Comparison of ENCODE assay signal across 8 cellular contexts in genomic region chr11:121494355-121495099, GRCh38. TPM values are rescaled to one million over a fixed set of nuclear protein-coding genes. Genes with fewer than 3 reads are reported as not detected.
DNase-seq lines count a peak whose midpoint lies in the region; ATAC-seq and TF ChIP-seq lines count a peak whose summit lies in the region.

No MANE protein-coding gene starts in this region.

- H3K9me3 ChIP-seq in BLaER1, result peaks cover 27% of the 10 kb centered on the region
- no peaks in the 10 kb centered on the region for H3K9me3 ChIP-seq in SK-N-SH
- no peaks in the 10 kb centered on the region for H3K9me3 ChIP-seq in heart right ventricle

- ATAC-seq in GM21360 (IDR thresholded peaks at IDR 0.05; ENCODE audit: unreplicated experiment), result peak; percentile 58
- ATAC-seq in stimulated activated effector memory CD8-positive, alpha-beta T cell treated with anti-CD3 and anti-CD28 coated beads, Interleukin-12 subunit alpha, Interleukin-12 subunit beta, amount 100 ng/mL, for 72 hours, result peak; percentile 60
- ATAC-seq in heart right ventricle, result no peak

- no peak for TF ChIP-seq POLR2A in erythroblast (IDR thresholded peaks at IDR 0.05; ENCODE audit: low read length)

- CTCF ChIA-PET in activated naive CD4-positive, alpha-beta T cell treated with anti-CD3 and anti-CD28 coated beads, Interleukin-2, amount 10 ng/mL, durations not matched to agents 7 days and 5 days (lab: Charles Lee), result interaction anchor here (1.0 to 1.9 kb wide), 3 partner anchors 33 to 96 kb away, joined by 3 to 5 read pairs (median 5); no protein-coding TSS in a partner anchor
- CTCF ChIA-PET in SK-N-SH (lab: Yijun Ruan, JAX), result interaction anchor here (1.2 kb wide), 1 partner anchor 42 kb away, joined by 3 read pairs; the partner anchor contains the start of gene SORL1

- H2AFZ ChIP-seq in SK-N-SH (ENCODE audit: low read depth), result no peak overlapping the region

- H3K27ac Mint-ChIP-seq in activated naive CD4-positive, alpha-beta T cell treated with anti-CD3 and anti-CD28 coated beads, Interleukin-2, amount 10 ng/mL, durations not matched to agents 7 days and 5 days, result peak overlapping the region; percentile 75
- H3K27ac Mint-ChIP-seq in stimulated activated effector memory CD8-positive, alpha-beta T cell treated with anti-CD3 and anti-CD28 coated beads, Interleukin-12 subunit alpha, Interleukin-12 subunit beta, amount 100 ng/mL, for 72 hours, result peak overlapping the region; percentile 63

- H3K27me3 ChIP-seq in BLaER1, result no peaks in the 10 kb centered on the region
- no peaks in the 10 kb centered on the region for H3K27me3 ChIP-seq in SK-N-SH (ENCODE audit: insufficient read depth)
- H3K27me3 ChIP-seq in heart right ventricle, result no peaks in the 10 kb centered on the region

- H3K27ac ChIP-seq in BLaER1 (peak overlapping the region; percentile 57), SK-N-SH (ENCODE audit: low read depth in 2 of 2, low read length in 1 of 2) (no peak overlapping the region), heart right ventricle (no peak overlapping the region)

- no peaks in the 10 kb centered on the region for H3K9me2 ChIP-seq in SK-N-SH

- H3K9ac ChIP-seq in BLaER1 (no peak overlapping the region; the same call in 1 of the 2 replicates), SK-N-SH (no peak overlapping the region)

- DNase-seq in KBM-7 (peak; percentile 70), SK-N-SH (no peak), erythroblast (lab: John Stamatoyannopoulos, UW) (no peak), heart right ventricle (no peak)
- DNase-seq in activated naive CD4-positive, alpha-beta T cell treated with anti-CD3 and anti-CD28 coated beads, Interleukin-2, amount 10 ng/mL, durations not matched to agents 7 days and 5 days, result peak; percentile 30
- no peak for DNase-seq in stimulated activated effector memory CD8-positive, alpha-beta T cell treated with anti-CD3 and anti-CD28 coated beads, Interleukin-12 subunit alpha, Interleukin-12 subunit beta, amount 100 ng/mL, for 72 hours (ENCODE audit: low spot score in 2 of 2)

- no peaks in the 10 kb centered on the region for H3F3A ChIP-seq in SK-N-SH (replicated peaks; ENCODE audit: insufficient read depth)

- intact Hi-C loops in heart right ventricle (cut with DNase I), result no loop called here

- peak overlapping the region; percentile 86 for H3K4me2 ChIP-seq in BLaER1
- H3K4me2 ChIP-seq in SK-N-SH, result no peak overlapping the region

- H3K4me1 ChIP-seq in BLaER1, result peaks cover 32% of the 10 kb centered on the region
- no peaks in the 10 kb centered on the region for H3K4me1 ChIP-seq in SK-N-SH (ENCODE audit: control insufficient read depth in 1 of 2, insufficient read depth in 2 of 2, low read depth in 1 of 2, low read length in 1 of 2)
- H3K4me1 ChIP-seq in heart right ventricle, result peaks cover 0 to 11% (median 0%) of the 10 kb centered on the region in 9 donors

- no peaks in the 10 kb centered on the region for H3K9me3 Mint-ChIP-seq in activated naive CD4-positive, alpha-beta T cell treated with anti-CD3 and anti-CD28 coated beads, Interleukin-2, amount 10 ng/mL, durations not matched to agents 7 days and 5 days
- H3K9me3 Mint-ChIP-seq in stimulated activated effector memory CD8-positive, alpha-beta T cell treated with anti-CD3 and anti-CD28 coated beads, Interleukin-12 subunit alpha, Interleukin-12 subunit beta, amount 100 ng/mL, for 72 hours, result no peaks in the 10 kb centered on the region

- no peak for TF ChIP-seq CTCF in SK-N-SH (IDR thresholded peaks at IDR 0.05)
- TF ChIP-seq CTCF in heart right ventricle (IDR thresholded peaks at IDR 0.05), result no peak

- in situ Hi-C loops in KBM-7 (cut with MboI; ENCODE audit: low pct_unique_long_range_greater_than_20kb, low sequenced_read_pairs), result no loop called here

- TF ChIP-seq RAD21 in SK-N-SH (IDR thresholded peaks at IDR 0.05; ENCODE audit: low read length), result no peak

- whole genome bisulfite sequencing in SK-N-SH (ENCODE audit: low lambda C conversion rate), result 84% methylated on average over 7 of the region's 7 CpGs
- WGBS in heart right ventricle, 2 donors, result 58 to 72% methylated on average over 7 of the region's 7 CpGs

- H3K4me3 ChIP-seq in BLaER1 (no peak overlapping the region), SK-N-SH (ENCODE audit: low read depth in 2 of 2, low read length in 1 of 2) (no peak overlapping the region), heart right ventricle (no peak overlapping the region)

- POLR2A ChIA-PET in SK-N-SH (lab: Yijun Ruan, JAX), result no interaction called here

- H3K4me1 Mint-ChIP-seq in activated naive CD4-positive, alpha-beta T cell treated with anti-CD3 and anti-CD28 coated beads, Interleukin-2, amount 10 ng/mL, durations not matched to agents 7 days and 5 days, result peaks cover 34% of the 10 kb centered on the region
- H3K4me1 Mint-ChIP-seq in stimulated activated effector memory CD8-positive, alpha-beta T cell treated with anti-CD3 and anti-CD28 coated beads, Interleukin-12 subunit alpha, Interleukin-12 subunit beta, amount 100 ng/mL, for 72 hours, result peaks cover 40% of the 10 kb centered on the region

- H3K79me2 ChIP-seq in SK-N-SH (ENCODE audit: insufficient read depth), result no peaks in the 10 kb centered on the region

- TF ChIP-seq EP300 in SK-N-SH (IDR thresholded peaks at IDR 0.05; ENCODE audit: borderline replicate concordance in 1 of 2, low read depth in 1 of 2, low read length in 1 of 2), result no peak

- H3K36me3 Mint-ChIP-seq in activated naive CD4-positive, alpha-beta T cell treated with anti-CD3 and anti-CD28 coated beads, Interleukin-2, amount 10 ng/mL, durations not matched to agents 7 days and 5 days, result peaks cover 79% of the 10 kb centered on the region
- peaks cover 49% of the 10 kb centered on the region for H3K36me3 Mint-ChIP-seq in stimulated activated effector memory CD8-positive, alpha-beta T cell treated with anti-CD3 and anti-CD28 coated beads, Interleukin-12 subunit alpha, Interleukin-12 subunit beta, amount 100 ng/mL, for 72 hours

- no peaks in the 10 kb centered on the region for H3K27me3 Mint-ChIP-seq in activated naive CD4-positive, alpha-beta T cell treated with anti-CD3 and anti-CD28 coated beads, Interleukin-2, amount 10 ng/mL, durations not matched to agents 7 days and 5 days

- H4K20me1 ChIP-seq in BLaER1, result no peaks in the 10 kb centered on the region
- H4K20me1 ChIP-seq in SK-N-SH (ENCODE audit: insufficient read depth), result no peaks in the 10 kb centered on the region

- peaks cover 61% of the 10 kb centered on the region for H3K36me3 ChIP-seq in BLaER1
- H3K36me3 ChIP-seq in SK-N-SH (replicated peaks in 1 of 2; ENCODE audit: control insufficient read depth in 1 of 2, insufficient read depth in 2 of 2, low read length in 1 of 2), result peaks cover 0 to 2% of the 10 kb centered on the region in 2 experiments
- peaks cover 0 to 54% (median 0%) of the 10 kb centered on the region in 9 donors for H3K36me3 ChIP-seq in heart right ventricle

- peak overlapping the region; percentile 1 for H3K4me3 Mint-ChIP-seq in activated naive CD4-positive, alpha-beta T cell treated with anti-CD3 and anti-CD28 coated beads, Interleukin-2, amount 10 ng/mL, durations not matched to agents 7 days and 5 days
- H3K4me3 Mint-ChIP-seq in stimulated activated effector memory CD8-positive, alpha-beta T cell treated with anti-CD3 and anti-CD28 coated beads, Interleukin-12 subunit alpha, Interleukin-12 subunit beta, amount 100 ng/mL, for 72 hours, result peak overlapping the region; percentile 10

TF ChIP-seq in SK-N-SH, 30 proteins besides CTCF, POLR2A, EP300 and RAD21:
- TF ChIP-seq FOXJ3 (CRISPR knock-in tag; IDR thresholded peaks at IDR 0.05) (no peak), GABPA (IDR thresholded peaks at IDR 0.05; ENCODE audit: low read depth) (no peak), EZH2phosphoT487 (IDR thresholded peaks at IDR 0.05; ENCODE audit: borderline replicate concordance, low read depth) (no peak), NRF1 (IDR thresholded peaks at IDR 0.05; ENCODE audit: low read depth, low read length) (no peak), TAF1 (IDR thresholded peaks at IDR 0.05; ENCODE audit: borderline replicate concordance, low read depth, low read length) (no peak), TEAD4 (IDR thresholded peaks at IDR 0.05; ENCODE audit: borderline replicate concordance, insufficient read depth) (no peak), RCOR1 (IDR thresholded peaks at IDR 0.05; ENCODE audit: low read length) (no peak), SMC3 (IDR thresholded peaks at IDR 0.05; ENCODE audit: low read depth, low read length) (no peak), RFX5 (IDR thresholded peaks at IDR 0.05; ENCODE audit: low read length) (no peak), POLR2AphosphoS5 (IDR thresholded peaks at IDR 0.05; ENCODE audit: low read depth, low read length) (no peak), MXI1 (IDR thresholded peaks at IDR 0.05; ENCODE audit: low read depth, low read length) (no peak), YY1 (IDR thresholded peaks at IDR 0.05; ENCODE audit: low read depth) (no peak), SIN3A (IDR thresholded peaks at IDR 0.05; ENCODE audit: borderline replicate concordance, low read depth, low read length) (no peak), RXRA (IDR thresholded peaks at IDR 0.05; ENCODE audit: borderline replicate concordance, low read depth) (no peak), TCF12 (IDR thresholded peaks at IDR 0.05) (no peak)

RNA-seq across cellular contexts. Expression of gene SORL1, which starts 42.4 kb away (rescaled TPM):
- polyA plus RNA-seq in SK-N-SH (2012; rRNA removed) (6.1 and 7.1 TPM in 2 replicates), heart right ventricle (under 1 TPM; 0.26 to 0.51 TPM)
- polyA plus RNA-seq in SK-N-SH (2012; cell fraction: cytosol; rRNA removed), result 4.6 and 5.6 TPM in 2 replicates
- polyA plus RNA-seq in SK-N-SH (2012; cell fraction: nucleus; rRNA removed), result 8.0 and 12.2 TPM in 2 replicates
- 10 to 100 TPM in 3 of 10 donors, 1 to 10 TPM in 7; 4.7 to 15.1 (median 9.0) TPM for total RNA-seq in heart right ventricle

Comparison
In these comparisons a context has a peak if more than half of its experiments do, and no peak if none do; other contexts are left out.
1. ATAC-seq: peak in GM21360 (single experiment) and stimulated activated effector memory CD8-positive, alpha-beta T cell treated with anti-CD3 and anti-CD28 coated beads, Interleukin-12 subunit alpha, Interleukin-12 subunit beta, amount 100 ng/mL, for 72 hours (single experiment); none in heart right ventricle (0 of 8).
2. DNase-seq: peak in KBM-7 (single experiment) and activated naive CD4-positive, alpha-beta T cell treated with anti-CD3 and anti-CD28 coated beads, Interleukin-2, amount 10 ng/mL, durations not matched to agents 7 days and 5 days (single experiment); none in stimulated activated effector memory CD8-positive, alpha-beta T cell treated with anti-CD3 and anti-CD28 coated beads, Interleukin-12 subunit alpha, Interleukin-12 subunit beta, amount 100 ng/mL, for 72 hours (0 of 2), SK-N-SH (single experiment), erythroblast (0 of 2) and heart right ventricle (0 of 2).